Comparison of ENCODE assay signal across 10 cellular contexts in genomic region chr1:39981957-39982356, GRCh38. TPM values are rescaled to one million over a fixed set of nuclear protein-coding genes. Genes with fewer than 3 reads are reported as not detected.
A peak's percentile ranks its signal among the peaks of the same experiment; 100 is the strongest.
DNase-seq lines count a peak whose midpoint lies in the region; ATAC-seq and TF ChIP-seq lines count a peak whose summit lies in the region.
"Had no signal": no experiment of that assay in that cellular context is flagged by ENCODE, and none has a peak within 500 bp of the region (broad histone marks: within the 10 kb centered on the region; RNA-seq: fewer than 3 reads in every experiment).

No MANE protein-coding gene starts in this region.

- H3K27ac ChIP-seq in mammary epithelial cell (ENCODE audit: insufficient read depth, low read depth, low read length), result peak overlapping the region; percentile 60
- H3K27ac ChIP-seq in left lung, result no peak overlapping the region
- H3K27ac ChIP-seq in SJCRH30, result no peak overlapping the region
- H3K27ac ChIP-seq: C4-2B had no signal

- H3K4me1 ChIP-seq in mammary epithelial cell (ENCODE audit: insufficient read depth, low read length) (peaks cover 30% of the 10 kb centered on the region), left lung (no peaks in the 10 kb centered on the region), SJCRH30 (peaks cover 3% of the 10 kb centered on the region)

- in situ Hi-C loops in mammary epithelial cell (cut with MboI; ENCODE audit: low sequenced_read_pairs in 2 of 2), result no loop called here

- no peaks in the 10 kb centered on the region for H4K20me1 ChIP-seq in mammary epithelial cell (ENCODE audit: insufficient read depth, low read length)

- H3K9ac ChIP-seq in mammary epithelial cell (ENCODE audit: insufficient read depth, low read length), result no peak overlapping the region

- no peaks in the 10 kb centered on the region for H3K27me3 ChIP-seq in mammary epithelial cell (ENCODE audit: insufficient read depth, low read length)
- H3K27me3 ChIP-seq in left lung, result no peaks in the 10 kb centered on the region
- no peaks in the 10 kb centered on the region for H3K27me3 ChIP-seq in SJCRH30

- peak overlapping the region; percentile 64 for H3K4me2 ChIP-seq in mammary epithelial cell (ENCODE audit: insufficient read depth, low read depth, low read length)

- H3K36me3 ChIP-seq in mammary epithelial cell (ENCODE audit: insufficient read depth, low read length) (no peaks in the 10 kb centered on the region), left lung (no peaks in the 10 kb centered on the region), SJCRH30 (no peaks in the 10 kb centered on the region)

- intact Hi-C loops in mammary epithelial cell (cut with micrococcal nuclease), result no loop called here
- intact Hi-C loops in left lung (cut with DNase I), result no loop called here
- intact Hi-C loops in cardiac septum (cut with DNase I), result no loop called here

- H3K79me2 ChIP-seq in mammary epithelial cell (ENCODE audit: insufficient read depth, low read length), result no peaks in the 10 kb centered on the region

- dilution Hi-C loops in mammary epithelial cell (cut with HindIII; ENCODE audit: low sequenced_read_pairs), result no loop called here

- DNase-seq in AG10803 (ENCODE audit: low read depth) (peak; percentile 86), LHCN-M2 (ENCODE audit: low read depth) (peak; percentile 85), mammary epithelial cell (peak; percentile 96), left lung (no peak), cardiac septum (ENCODE audit: low spot score) (no peak), omental fat pad (ENCODE audit: low spot score) (no peak), SJCRH30 (no peak)
- DNase-seq: midbrain had no signal

- BruUV-seq in mammary epithelial cell (replicated peaks; lab: Mats Ljungman, UMichigan), result no TSS peak

- TF ChIP-seq CTCF in AG10803 (conservative IDR thresholded peaks at IDR 0.05; ENCODE audit: low read length) (no peak), mammary epithelial cell (conservative IDR thresholded peaks at IDR 0.05 in 1 of 2, IDR thresholded peaks at IDR 0.05 in 1 of 2; ENCODE audit: extremely low read depth in 1 of 2, insufficient read depth in 1 of 2, low read depth in 1 of 2, low read length in 2 of 2) (no peak), left lung (IDR thresholded peaks at IDR 0.05) (no peak), omental fat pad (IDR thresholded peaks at IDR 0.05) (no peak)

- ATAC-seq in left lung (peak; percentile 14), omental fat pad (ENCODE audit: low FRiP score) (no peak), GM21447 (IDR thresholded peaks at IDR 0.05; ENCODE audit: unreplicated experiment) (no peak)

- CTCF ChIA-PET in mammary epithelial cell (lab: Charles Lee; ENCODE audit: low non-redundant PET), result interaction anchor here (0.8 kb wide), 1 partner anchor 64 kb away, joined by 6 read pairs; no protein-coding TSS in a partner anchor

- H2AFZ ChIP-seq in mammary epithelial cell (ENCODE audit: low read depth, low read length), result peak overlapping the region; percentile 77

- H3K4me3 ChIP-seq in AG10803 (ENCODE audit: low read length) (no peak overlapping the region), mammary epithelial cell (replicated peaks in 1 of 3; ENCODE audit: insufficient read depth in 1 of 3, low read depth in 2 of 3, low read length in 3 of 3) (no peak overlapping the region), left lung (no peak overlapping the region), SJCRH30 (no peak overlapping the region)

- H3K9me3 ChIP-seq in mammary epithelial cell (replicated peaks; ENCODE audit: insufficient read depth, low read length) (no peaks in the 10 kb centered on the region), left lung (no peaks in the 10 kb centered on the region), SJCRH30 (replicated peaks) (no peaks in the 10 kb centered on the region)

- WGBS in mammary epithelial cell (ENCODE audit: low coverage, missing lambda C conversion rate), result 0% methylated on average over 2 of the region's 2 CpGs

RNA-seq across cellular contexts. Expression of gene MFSD2A, which starts 27.0 kb away (rescaled TPM):
- total RNA-seq in LHCN-M2 (2014; rRNA removed), result 9.7 and 12.3 TPM in 2 replicates
- 3.4 TPM for polyA plus RNA-seq in LHCN-M2 (2012)
- 10 to 100 TPM; 14.3 to 54.0 TPM for total RNA-seq in mammary epithelial cell
- 49.3 TPM for polyA plus RNA-seq in mammary epithelial cell
- 67.4 TPM for polyA minus RNA-seq in mammary epithelial cell
- 100 to 1,000 TPM in 1 of 2 donors, 10 to 100 TPM in 1; 98.0 to 114 TPM for total RNA-seq in left lung
- 1.00 TPM for total RNA-seq in cardiac septum
- 10 to 100 TPM in 2 of 4 donors, 1 to 10 TPM in 1, under 1 TPM in 1; 0.95 to 75.9 (median 41.1) TPM for total RNA-seq in omental fat pad
- total RNA-seq in SJCRH30 (2014; rRNA removed; shearing (Covaris generic)), result 52.9 and 56.6 TPM in 2 replicates

RNA-seq across cellular contexts. Expression of gene CAP1, which starts 58.6 kb away (rescaled TPM):
- total RNA-seq in LHCN-M2 (2014; rRNA removed) (505 and 541 TPM in 2 replicates), mammary epithelial cell (100 to 1,000 TPM; 715 to 877 TPM), left lung (100 to 1,000 TPM; 366 to 501 TPM), cardiac septum (82.8 TPM), omental fat pad (100 to 1,000 TPM; 230 to 364 (median 290) TPM)
- polyA plus RNA-seq in LHCN-M2 (2012), result 475 TPM
- 788 TPM for polyA plus RNA-seq in mammary epithelial cell
- 546 TPM for polyA minus RNA-seq in mammary epithelial cell
- 254 and 279 TPM in 2 replicates for total RNA-seq in SJCRH30 (2014; rRNA removed; shearing (Covaris generic))

Comparison
In these comparisons a context has a peak if more than half of its experiments do, and no peak if none do; other contexts are left out.
1. DNase-seq: peak in AG10803 (single experiment), LHCN-M2 (single experiment) and mammary epithelial cell (single experiment); none in left lung (0 of 2), cardiac septum (single experiment), omental fat pad (single experiment) and SJCRH30 (0 of 2).